10 cellular contexts compared by ENCODE assay signal in genomic region chr20:26295006-26295405, GRCh38.
"Had no signal": no experiment of that assay in that cellular context is flagged by ENCODE, and none has a peak within 500 bp of the region (broad histone marks: within the 10 kb centered on the region; RNA-seq: fewer than 3 reads in every experiment).

No MANE protein-coding gene starts in this region.

- H3K4me3 Mint-ChIP-seq: HFFc6 had no signal

- H3K27ac ChIP-seq: GM23248, HL-60 had no signal

- H2AFZ ChIP-seq: GM23248 had no signal

- H3K4me1 ChIP-seq: HAP-1 had no signal

- H3K9ac ChIP-seq: GM23248 had no signal

- H3K27ac Mint-ChIP-seq: HFFc6 had no signal

- H3K36me3 ChIP-seq: HAP-1 had no signal

- H3K9me3 ChIP-seq: HAP-1 had no signal

- DNase-seq: GM23248, GOT3, H7, HFFc6, KG1 had no signal

- H3K4me3 ChIP-seq: GM23248, HAP-1, K562 had no signal

- ATAC-seq: HCT116, HepG2, K562 had no signal

- H3K9me3 Mint-ChIP-seq: HFFc6 had no signal
